Comparison of ENCODE assay signal across 27 cellular contexts in the genomic region with DNA sequence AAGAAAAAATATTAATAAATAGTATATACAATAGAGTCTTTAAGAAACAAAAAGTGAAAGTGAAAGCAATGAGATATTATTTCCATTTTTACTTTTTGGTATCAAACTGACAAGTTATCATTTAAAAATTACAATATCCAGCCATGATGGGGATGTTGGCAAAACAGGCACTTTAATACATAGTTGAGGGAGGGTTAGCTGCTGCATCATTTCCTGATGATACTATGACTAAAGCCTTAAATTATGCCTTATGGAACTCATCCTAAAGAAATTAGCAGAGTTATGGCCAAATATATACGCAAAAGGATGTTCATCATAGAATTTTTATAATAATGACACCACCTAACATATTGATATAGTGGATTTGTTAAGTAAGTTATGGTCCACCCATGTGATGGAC.
DNase-seq lines count a peak whose midpoint lies in the region; ATAC-seq, FAIRE-seq and TF ChIP-seq lines count a peak whose summit lies in the region.
"Had no signal": no experiment of that assay in that cellular context is flagged by ENCODE, and none has a peak within 500 bp of the region (broad histone marks: within the 10 kb centered on the region; RNA-seq: fewer than 3 reads in every experiment).

No MANE protein-coding gene starts in this region.

- peaks cover 14% of the 10 kb centered on the region for H3K4me1 Mint-ChIP-seq in astrocyte (ENCODE audit: low read depth, unreplicated experiment)
- H3K4me1 Mint-ChIP-seq in Caco-2 (ENCODE audit: low read depth, unreplicated experiment): no peaks in the 10 kb centered on the region

- no peaks in the 10 kb centered on the region for H3K9me2 ChIP-seq in PC-9 (ENCODE audit: insufficient read depth)

- no peaks in the 10 kb centered on the region for H3F3A ChIP-seq in PC-9 (ENCODE audit: insufficient read depth, low read depth)

- no peak for TF ChIP-seq CTCF in AG10803 (conservative IDR thresholded peaks at IDR 0.05; ENCODE audit: low read length)
- TF ChIP-seq CTCF in astrocyte (IDR thresholded peaks at IDR 0.05; ENCODE audit: insufficient read depth, low read depth, low read length): no peak
- TF ChIP-seq CTCF in fibroblast of the aortic adventitia (IDR thresholded peaks at IDR 0.05; ENCODE audit: insufficient read depth, low read length): no peak
- no peak for TF ChIP-seq CTCF in Caco-2 (IDR thresholded peaks at IDR 0.05; ENCODE audit: insufficient read depth in 1 of 2, low read depth in 1 of 2, low read length in 1 of 2, severe bottlenecking in 1 of 2, unreplicated experiment in 1 of 2)
- TF ChIP-seq CTCF in PC-9 (conservative IDR thresholded peaks at IDR 0.05): no peak

- no peak overlapping the region for H3K4me3 Mint-ChIP-seq in astrocyte (ENCODE audit: unreplicated experiment)
- no peak overlapping the region for H3K4me3 Mint-ChIP-seq in Caco-2 (ENCODE audit: unreplicated experiment)
- H3K4me3 Mint-ChIP-seq: activated B cell treated with CpG ODN at 0.5 μM for 24 hours; B cell; nephron progenitor cell; stimulated activated memory B cell treated with anti-CD40 and anti-IgM and Interleukin-4, amounts not matched to agents 10 μg/mL and 1 μg/mL and 100 μg/mL, for 72 hours; T-helper 1 cell treated with Interleukin-12 subunit alpha and Interleukin-12 subunit beta and Interleukin-4 antibody, amounts not matched to agents 30 μg/mL and 1 μg/mL, for 36 hours had no signal

- H3K4me2 ChIP-seq in astrocyte (ENCODE audit: low read length): no peak overlapping the region
- no peak overlapping the region for H3K4me2 ChIP-seq in PC-9
- H3K4me2 ChIP-seq: A549, hepatocyte had no signal

- H3K27ac ChIP-seq in astrocyte (ENCODE audit: low read depth, low read length) (no peak overlapping the region), PC-9 (no peak overlapping the region)
- H3K27ac ChIP-seq: A549, hepatocyte, SK-N-MC, transverse colon had no signal

- H3K79me2 ChIP-seq in astrocyte (ENCODE audit: insufficient read depth, low read length) (no peaks in the 10 kb centered on the region), PC-9 (ENCODE audit: low read depth) (no peaks in the 10 kb centered on the region)
- H3K79me2 ChIP-seq: hepatocyte had no signal

- H3K9me3 Mint-ChIP-seq in astrocyte (ENCODE audit: unreplicated experiment) (peaks cover 13% of the 10 kb centered on the region), Caco-2 (ENCODE audit: unreplicated experiment) (peaks cover 16% of the 10 kb centered on the region)

- H3K9ac ChIP-seq in astrocyte (ENCODE audit: low read length): no peak overlapping the region

- H3K4me1 ChIP-seq in astrocyte (ENCODE audit: insufficient read depth, low read length) (peaks cover 10% of the 10 kb centered on the region), Caco-2 (no peaks in the 10 kb centered on the region), PC-9 (replicated peaks; ENCODE audit: insufficient read depth) (no peaks in the 10 kb centered on the region)

- H3K27ac Mint-ChIP-seq in astrocyte (ENCODE audit: unreplicated experiment): no peak overlapping the region
- no peak overlapping the region for H3K27ac Mint-ChIP-seq in Caco-2 (ENCODE audit: unreplicated experiment)
- H3K27ac Mint-ChIP-seq: activated B cell treated with CpG ODN at 0.5 μM for 24 hours; nephron progenitor cell; stimulated activated memory B cell treated with anti-CD40 and anti-IgM and Interleukin-4, amounts not matched to agents 10 μg/mL and 1 μg/mL and 100 μg/mL, for 72 hours; T-helper 1 cell treated with Interleukin-12 subunit alpha and Interleukin-12 subunit beta and Interleukin-4 antibody, amounts not matched to agents 30 μg/mL and 1 μg/mL, for 36 hours had no signal

- H3K27me3 ChIP-seq in astrocyte (ENCODE audit: insufficient read depth, low read length) (no peaks in the 10 kb centered on the region), Caco-2 (replicated peaks; ENCODE audit: control insufficient read depth, insufficient read depth, low read length) (no peaks in the 10 kb centered on the region), PC-9 (ENCODE audit: insufficient read depth, low read depth) (no peaks in the 10 kb centered on the region)
- H3K27me3 ChIP-seq: gastroesophageal sphincter, hepatocyte, transverse colon had no signal

- ATAC-seq in left lobe of liver: no peak
- ATAC-seq: A549; gastroesophageal sphincter; stimulated activated memory B cell treated with anti-CD40 and anti-IgM and Interleukin-4, amounts not matched to agents 10 μg/mL and 1 μg/mL and 100 μg/mL, for 72 hours had no signal

- no peak overlapping the region for H3K4me3 ChIP-seq in AG10803 (ENCODE audit: low read length)
- no peak overlapping the region for H3K4me3 ChIP-seq in astrocyte (ENCODE audit: insufficient read depth, low read depth, low read length)
- H3K4me3 ChIP-seq in fibroblast of the aortic adventitia (ENCODE audit: low read depth, low read length): no peak overlapping the region
- no peak overlapping the region for H3K4me3 ChIP-seq in Caco-2 (ENCODE audit: low read depth, low read length)
- H3K4me3 ChIP-seq in PC-9: no peak overlapping the region
- H3K4me3 ChIP-seq: A549, gastroesophageal sphincter, hepatocyte, lung, SK-N-MC, transverse colon had no signal

- H3K27me3 Mint-ChIP-seq in astrocyte (ENCODE audit: low read depth, unreplicated experiment) (no peaks in the 10 kb centered on the region), Caco-2 (ENCODE audit: insufficient read depth, unreplicated experiment) (peaks cover 5% of the 10 kb centered on the region)
- H3K27me3 Mint-ChIP-seq: activated B cell treated with CpG ODN at 0.5 μM for 24 hours had no signal

- no TSS peak for BruUV-seq in Caco-2 (replicated peaks; lab: Mats Ljungman, UMichigan)
- BruUV-seq in PC-9 (replicated peaks; lab: Mats Ljungman, UMichigan): no TSS peak

- peaks cover 3% of the 10 kb centered on the region for H3K9me3 ChIP-seq in astrocyte (ENCODE audit: insufficient read depth, low read depth, low read length)
- H3K9me3 ChIP-seq in Caco-2: peaks cover 2% of the 10 kb centered on the region
- peaks cover 3% of the 10 kb centered on the region; the same call in 1 of the 2 replicates for H3K9me3 ChIP-seq in PC-9 (ENCODE audit: insufficient read depth, low read depth)

- no peaks in the 10 kb centered on the region for H4K20me1 ChIP-seq in astrocyte (ENCODE audit: insufficient read depth, low read length)
- no peaks in the 10 kb centered on the region for H4K20me1 ChIP-seq in PC-9 (ENCODE audit: insufficient read depth)

- intact Hi-C loops in Caco-2 (cut with micrococcal nuclease; ENCODE audit: unreplicated experiment) (no loop called here), PC-9 (cut with micrococcal nuclease; ENCODE audit: unreplicated experiment) (no loop called here)

- peak; percentile 21 for DNase-seq in AG10803 (ENCODE audit: low read depth)
- peak; percentile 77 for DNase-seq in HS-5 (ENCODE audit: low read depth)
- peak; percentile 10 for DNase-seq in astrocyte (ENCODE audit: low read depth)
- peak; percentile 42 for DNase-seq in fibroblast of the aortic adventitia (ENCODE audit: low read depth)
- DNase-seq in Caco-2: no peak
- DNase-seq in PC-9: no peak
- no peak for DNase-seq in NAMALWA (ENCODE audit: low spot score)
- no peak for DNase-seq in left lobe of liver (ENCODE audit: low spot score)
- DNase-seq: activated B cell treated with CpG ODN at 0.5 μM for 24 hours; activated CD4-positive, alpha-beta T cell treated with anti-CD3 and anti-CD28 coated beads, Interleukin-2, amount 50 U/mL, for 4 hours; activated naive CD4-positive, alpha-beta T cell treated with Interleukin-2 at 50 U/mL for 16 hours; effector CD4-positive, alpha-beta T cell; erythroblast; NCI-H1092 treated with DMSO at 0.1 percent for 48 hours; NCI-H1694 treated with DMSO at 0.1 percent for 48 hours; NCI-H2171; NCI-H510A; nephron progenitor cell; transverse colon had no signal

- peaks cover 4% of the 10 kb centered on the region for H3K36me3 Mint-ChIP-seq in astrocyte (ENCODE audit: low read depth, unreplicated experiment)
- H3K36me3 Mint-ChIP-seq in Caco-2 (ENCODE audit: insufficient read depth, unreplicated experiment): no peaks in the 10 kb centered on the region

- H3K36me3 ChIP-seq in astrocyte (ENCODE audit: insufficient read depth, low read length): no peaks in the 10 kb centered on the region
- H3K36me3 ChIP-seq in Caco-2 (ENCODE audit: control insufficient read depth, insufficient read depth, low read length): no peaks in the 10 kb centered on the region
- H3K36me3 ChIP-seq in PC-9 (ENCODE audit: low read depth): no peaks in the 10 kb centered on the region
- H3K36me3 ChIP-seq: gastroesophageal sphincter, transverse colon had no signal

- POLR2A ChIA-PET in Caco-2 (lab: Charles Lee): no interaction called here
- POLR2A ChIA-PET in PC-9 (lab: Charles Lee; ENCODE audit: unreplicated experiment): no interaction called here

- H2AFZ ChIP-seq in astrocyte (ENCODE audit: low read depth, low read length) (no peak overlapping the region), PC-9 (no peak overlapping the region)
- H2AFZ ChIP-seq: hepatocyte had no signal

- FAIRE-seq in astrocyte (lab: Jason Lieb, UNC): no peak
- FAIRE-seq: A549 had no signal

- CTCF ChIA-PET in Caco-2 (lab: Charles Lee) (no interaction called here), PC-9 (lab: Charles Lee) (no interaction called here)

Comparison
In these comparisons a context has a peak if more than half of its experiments do, and no peak if none do; other contexts are left out.
1. DNase-seq: peak in AG10803 (single experiment), HS-5 (single experiment), astrocyte (single experiment) and fibroblast of the aortic adventitia (single experiment); none in Caco-2 (0 of 2), PC-9 (0 of 2), NAMALWA (single experiment) and left lobe of liver (single experiment).